11 cellular contexts compared by ENCODE assay signal in the genomic region with DNA sequence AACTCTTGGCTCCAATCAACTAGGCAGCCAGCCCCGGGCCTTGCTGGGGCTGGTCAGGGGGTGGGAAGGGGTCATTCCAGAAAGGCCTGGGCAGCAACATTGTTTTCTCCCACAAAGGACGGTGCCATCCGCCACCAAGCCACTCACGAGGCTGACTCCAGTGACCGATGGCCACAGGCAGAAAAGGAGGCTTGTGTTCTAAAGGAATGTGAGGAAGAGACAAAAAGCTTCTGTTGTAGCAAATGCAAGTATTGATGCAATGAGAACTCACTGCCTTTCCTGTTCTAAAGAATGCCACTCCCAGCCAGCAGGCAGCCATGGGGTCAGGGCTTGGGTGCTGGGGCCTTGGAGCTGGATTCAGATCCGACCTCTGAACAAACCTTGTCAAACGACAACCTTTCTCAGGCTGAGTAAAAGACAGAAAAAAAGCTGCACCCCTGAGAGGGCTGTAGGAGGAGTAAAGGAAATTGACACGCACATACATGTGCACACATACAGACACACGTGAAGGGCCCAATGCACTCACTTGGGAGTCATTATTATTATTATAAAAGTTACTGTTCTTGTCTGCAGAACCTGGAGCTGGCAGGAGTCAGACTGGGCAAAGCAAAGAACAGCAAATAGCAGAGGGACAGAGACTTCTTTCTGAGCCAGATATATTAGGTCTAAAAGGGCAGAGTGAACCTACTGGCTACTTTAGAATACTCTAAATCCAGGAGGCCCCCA. TPM values are rescaled to one million over a fixed set of nuclear protein-coding genes. Genes with fewer than 3 reads are reported as not detected.
DNase-seq lines count a peak whose midpoint lies in the region; ATAC-seq and TF ChIP-seq lines count a peak whose summit lies in the region.
"Had no signal": no experiment of that assay in that cellular context is flagged by ENCODE, and none has a peak within 500 bp of the region (broad histone marks: within the 10 kb centered on the region; RNA-seq: fewer than 3 reads in every experiment).

No MANE protein-coding gene starts in this region.

- H3K4me3 ChIP-seq in left ventricle myocardium inferior (no peak overlapping the region), right atrium auricular region (no peak overlapping the region), choroid plexus epithelial cell (ENCODE audit: low read depth, low read length) (no peak overlapping the region), upper lobe of right lung (no peak overlapping the region)
- H3K4me3 ChIP-seq: SK-N-MC had no signal

- ATAC-seq in natural killer cell, result peak; percentile 22 to 50 (median 45)
- ATAC-seq in upper lobe of right lung, result no peak

- no peaks in the 10 kb centered on the region for H3K9me3 Mint-ChIP-seq in natural killer cell

- H3K9me3 ChIP-seq in left ventricle myocardium inferior (replicated peaks) (peaks cover 17% of the 10 kb centered on the region), right atrium auricular region (peaks cover 0 to 18% of the 10 kb centered on the region in 2 donors), upper lobe of right lung (no peaks in the 10 kb centered on the region)

- TF ChIP-seq CTCF in left ventricle myocardium inferior (IDR thresholded peaks at IDR 0.05; ENCODE audit: borderline replicate concordance), result no peak
- no peak for TF ChIP-seq CTCF in right atrium auricular region (IDR thresholded peaks at IDR 0.05)
- no peak for TF ChIP-seq CTCF in choroid plexus epithelial cell (conservative IDR thresholded peaks at IDR 0.05; ENCODE audit: low read depth, low read length)
- no peak for TF ChIP-seq CTCF in natural killer cell (IDR thresholded peaks at IDR 0.05)
- no peak for TF ChIP-seq CTCF in upper lobe of right lung (IDR thresholded peaks at IDR 0.05)

- H3K27me3 ChIP-seq in left ventricle myocardium inferior (ENCODE audit: low read depth), result no peaks in the 10 kb centered on the region
- H3K27me3 ChIP-seq in right atrium auricular region, result no peaks in the 10 kb centered on the region
- H3K27me3 ChIP-seq in upper lobe of right lung, result no peaks in the 10 kb centered on the region

- H3K27ac ChIP-seq in left ventricle myocardium inferior (replicated peaks), result peak overlapping the region; percentile 55
- peak overlapping the region in 1 of 2 donors; percentile 45 for H3K27ac ChIP-seq in right atrium auricular region
- H3K27ac ChIP-seq in upper lobe of right lung, result peak overlapping the region; percentile 64

- no peaks in the 10 kb centered on the region for H3K27me3 Mint-ChIP-seq in natural killer cell (ENCODE audit: low read depth in 2 of 2)

- intact Hi-C loops in left ventricle myocardium inferior (cut with micrococcal nuclease), result no loop called here
- intact Hi-C loops in natural killer cell (cut with micrococcal nuclease), result loop anchor here (2.0 kb wide), 2 partner anchors 15 to 17 kb away; no protein-coding TSS in a partner anchor
- intact Hi-C loops in upper lobe of right lung (cut with DNase I), result no loop called here

- H3K4me1 Mint-ChIP-seq in natural killer cell, result peaks cover 29 to 72% of the 10 kb centered on the region in 2 donors
- H3K4me1 Mint-ChIP-seq: memory B cell had no signal

- no peaks in the 10 kb centered on the region for H3K36me3 Mint-ChIP-seq in natural killer cell

- peak overlapping the region; percentile 70 for H3K4me3 Mint-ChIP-seq in natural killer cell
- H3K4me3 Mint-ChIP-seq: memory B cell had no signal

- peak overlapping the region; percentile 89 to 91 for H3K27ac Mint-ChIP-seq in natural killer cell
- H3K27ac Mint-ChIP-seq: memory B cell had no signal

- H3K36me3 ChIP-seq in left ventricle myocardium inferior, result no peaks in the 10 kb centered on the region
- no peaks in the 10 kb centered on the region for H3K36me3 ChIP-seq in right atrium auricular region
- no peaks in the 10 kb centered on the region for H3K36me3 ChIP-seq in upper lobe of right lung

- H3K4me1 ChIP-seq in left ventricle myocardium inferior, result peaks cover 11% of the 10 kb centered on the region
- no peaks in the 10 kb centered on the region for H3K4me1 ChIP-seq in right atrium auricular region
- H3K4me1 ChIP-seq in upper lobe of right lung, result no peaks in the 10 kb centered on the region

- DNase-seq in left ventricle myocardium inferior, result no peak
- DNase-seq in right atrium auricular region (ENCODE audit: low spot score), result no peak
- peak; percentile 57 for DNase-seq in choroid plexus epithelial cell (ENCODE audit: low read depth)
- DNase-seq in natural killer cell, result no peak
- DNase-seq in upper lobe of right lung, result no peak
- no peak for DNase-seq in DMS53 (lab: John Stamatoyannopoulos, UW)
- DNase-seq in stimulated activated naive CD4-positive, alpha-beta T cell treated with Interleukin-2 at 50 U/mL for 16 hours (lab: John Stamatoyannopoulos, UW), result no peak
- DNase-seq in kidney glomerular epithelial cell (lab: John Stamatoyannopoulos, UW), result no peak
- DNase-seq: NCI-H2029 treated with DMSO at 0.1 percent for 48 hours had no signal

RNA-seq across cellular contexts. Expression of gene PRMT2, which starts 13.9 kb away (rescaled TPM):
- total RNA-seq in left ventricle myocardium inferior (56.4 TPM), right atrium auricular region (10 to 100 TPM; 36.7 to 60.5 TPM), natural killer cell (100 to 1,000 TPM; 122 to 199 (median 170) TPM), upper lobe of right lung (114 TPM)

RNA-seq across cellular contexts. Expression of gene S100B, which starts 16.7 kb away (rescaled TPM):
- 2.8 TPM for total RNA-seq in left ventricle myocardium inferior
- 1 to 10 TPM; 4.5 to 5.8 TPM for total RNA-seq in right atrium auricular region
- total RNA-seq in natural killer cell, result 10 to 100 TPM in 1 of 3 donors, 1 to 10 TPM in 1, not detected in 1; 4.0 to 58.9 TPM
- total RNA-seq in upper lobe of right lung, result 4.5 TPM
